Comparison of ENCODE assay signal across 24 cellular contexts in genomic region chr17:64002658-64003525, GRCh38. TPM values are rescaled to one million over a fixed set of nuclear protein-coding genes. Genes with fewer than 3 reads are reported as not detected.
A peak's percentile ranks its signal among the peaks of the same experiment; 100 is the strongest.
DNase-seq lines count a peak whose midpoint lies in the region; ATAC-seq and TF ChIP-seq lines count a peak whose summit lies in the region.
"Had no signal": no experiment of that assay in that cellular context is flagged by ENCODE, and none has a peak within 500 bp of the region (broad histone marks: within the 10 kb centered on the region; RNA-seq: fewer than 3 reads in every experiment).

No MANE protein-coding gene starts in this region.

- H3K27ac Mint-ChIP-seq in CD4-positive, alpha-beta T cell = no peak overlapping the region
- no peak overlapping the region for H3K27ac Mint-ChIP-seq in endothelial cell (ENCODE audit: unreplicated experiment)
- H3K27ac Mint-ChIP-seq: natural killer cell treated with Interleukin-12 subunit alpha and Interleukin-12 subunit beta and Interleukin-15 and Interleukin-18, amount 100 ng/mL, for 72 hours had no signal

- H3K27ac ChIP-seq in SK-N-SH (ENCODE audit: low read depth in 2 of 2, low read length in 1 of 2) (no peak overlapping the region), skeletal muscle tissue (ENCODE audit: low read depth, low read length) (peak overlapping the region; percentile 30), foreskin keratinocyte (no peak overlapping the region)
- H3K27ac ChIP-seq in CD4-positive, alpha-beta T cell (ENCODE audit: low read depth, low read length) = peak overlapping the region; percentile 27
- H3K27ac ChIP-seq: 22Rv1 had no signal

- H3K27me3 Mint-ChIP-seq in CD4-positive, alpha-beta T cell = no peaks in the 10 kb centered on the region
- peaks cover 16% of the 10 kb centered on the region for H3K27me3 Mint-ChIP-seq in endothelial cell (ENCODE audit: unreplicated experiment)
- H3K27me3 Mint-ChIP-seq: CD4-positive, alpha-beta memory T cell; natural killer cell treated with Interleukin-12 subunit alpha and Interleukin-12 subunit beta and Interleukin-15 and Interleukin-18, amount 100 ng/mL, for 72 hours had no signal

- H3K9me2 ChIP-seq in SK-N-SH = no peaks in the 10 kb centered on the region

- H3K4me1 ChIP-seq in SK-N-SH (ENCODE audit: control insufficient read depth in 1 of 2, insufficient read depth in 2 of 2, low read depth in 1 of 2, low read length in 1 of 2) (peaks cover 0 to 30% of the 10 kb centered on the region in 2 experiments; a peak in 2 of 4 replicates), skeletal muscle tissue (ENCODE audit: control insufficient read depth in 3 of 3, insufficient read depth in 3 of 3, low read length in 3 of 3) (peaks cover 24 to 32% (median 27%) of the 10 kb centered on the region in 3 donors), foreskin keratinocyte (no peaks in the 10 kb centered on the region)

- ATAC-seq in SK-N-SH treated with all-trans-retinoic acid at 6 μM for 48 hours (no peak), GM19467 (IDR thresholded peaks at IDR 0.05; ENCODE audit: unreplicated experiment) (no peak), foreskin keratinocyte (no peak)
- ATAC-seq in CD4-positive, alpha-beta T cell (ENCODE audit: poor library complexity) = no peak
- ATAC-seq: activated T-cell treated with anti-CD3 and anti-CD28 coated beads, Interleukin-2, amount 50 U/mL, for 4 hours; natural killer cell treated with Interleukin-12 subunit alpha and Interleukin-12 subunit beta and Interleukin-15 and Interleukin-18, amount 100 ng/mL, for 72 hours had no signal

- no peak for TF ChIP-seq RAD21 in SK-N-SH (IDR thresholded peaks at IDR 0.05; ENCODE audit: low read length)

- intact Hi-C loops in CD4-positive, alpha-beta T cell (cut with DNase I, micrococcal nuclease) = no loop called here

- H3K4me2 ChIP-seq in SK-N-SH = no peak overlapping the region

- H3K4me3 Mint-ChIP-seq in CD4-positive, alpha-beta T cell = no peak overlapping the region
- H3K4me3 Mint-ChIP-seq in endothelial cell (ENCODE audit: unreplicated experiment) = peak overlapping the region; percentile 65
- H3K4me3 Mint-ChIP-seq: activated T-cell treated with anti-CD3 and anti-CD28 coated beads, Interleukin-2, amount 50 U/mL, for 4 hours; CD4-positive, alpha-beta memory T cell; natural killer cell treated with Interleukin-12 subunit alpha and Interleukin-12 subunit beta and Interleukin-15 and Interleukin-18, amount 100 ng/mL, for 72 hours had no signal

- peaks cover 41% of the 10 kb centered on the region for H3K4me1 Mint-ChIP-seq in CD4-positive, alpha-beta T cell (ENCODE audit: low read depth)
- peaks cover 46% of the 10 kb centered on the region for H3K4me1 Mint-ChIP-seq in endothelial cell (ENCODE audit: unreplicated experiment)

- H3K9me3 Mint-ChIP-seq in CD4-positive, alpha-beta T cell = no peaks in the 10 kb centered on the region
- no peaks in the 10 kb centered on the region for H3K9me3 Mint-ChIP-seq in endothelial cell (ENCODE audit: unreplicated experiment)
- H3K9me3 Mint-ChIP-seq: activated T-cell treated with anti-CD3 and anti-CD28 coated beads, Interleukin-2, amount 50 U/mL, for 4 hours; natural killer cell treated with Interleukin-12 subunit alpha and Interleukin-12 subunit beta and Interleukin-15 and Interleukin-18, amount 100 ng/mL, for 72 hours had no signal

- H3K27me3 ChIP-seq in SK-N-SH (ENCODE audit: insufficient read depth) (peaks cover 1% of the 10 kb centered on the region; the same call in 1 of the 2 replicates), skeletal muscle tissue (ENCODE audit: control insufficient read depth in 3 of 3, insufficient read depth in 3 of 3, low read length in 3 of 3) (peaks cover 20 to 37% (median 30%) of the 10 kb centered on the region in 3 donors), foreskin keratinocyte (peaks cover 13% of the 10 kb centered on the region)
- H3K27me3 ChIP-seq in CD4-positive, alpha-beta T cell (ENCODE audit: control insufficient read depth, insufficient read depth, low read length) = no peaks in the 10 kb centered on the region

- no peak overlapping the region for H3K4me3 ChIP-seq in SK-N-SH (ENCODE audit: low read depth in 2 of 2, low read length in 1 of 2)
- H3K4me3 ChIP-seq in skeletal muscle tissue (ENCODE audit: low read length in 3 of 3) = no peak overlapping the region

- WGBS in SK-N-SH (ENCODE audit: low lambda C conversion rate) = 82% methylated on average over 21 of the region's 22 CpGs

- DNase-seq in SK-N-SH (peak; percentile 20), endothelial cell (ENCODE audit: low spot score) (no peak), NCI-H1048 (lab: John Stamatoyannopoulos, UW) (no peak), foreskin keratinocyte (no peak)
- no peak for DNase-seq in CD4-positive, alpha-beta T cell
- DNase-seq: activated CD4-positive, alpha-beta T cell treated with anti-CD3 and anti-CD28 coated beads for 4 hours; activated T-cell treated with anti-CD3 and anti-CD28 coated beads, Interleukin-2, amount 50 U/mL, for 4 hours; amniotic stem cell; CD4-positive, alpha-beta memory T cell; cerebellar nuclear complex; DND-41; mammary epithelial cell; MM.1S; NCI-H187 treated with DMSO at 0.1 percent for 48 hours; SHP77 treated with DMSO at 0.1 percent for 48 hours; stimulated activated CD4-positive, alpha-beta T cell treated with anti-CD3 and anti-CD28 coated beads, Interleukin-2, amount 100 ng/mL, for 24 hours had no signal

- no peaks in the 10 kb centered on the region for H3F3A ChIP-seq in SK-N-SH (replicated peaks; ENCODE audit: insufficient read depth)

- POLR2A ChIA-PET in SK-N-SH (lab: Yijun Ruan, JAX) = no interaction called here
- POLR2A ChIA-PET in CD4-positive, alpha-beta T cell (lab: Charles Lee) = interaction anchor here (1.6 to 10.0 kb wide), 2 partner anchors 17 to 23 kb away, joined by 9 to 156 read pairs; partner anchors contain the start of gene ICAM2

- H3K36me3 ChIP-seq in SK-N-SH (replicated peaks in 1 of 2; ENCODE audit: control insufficient read depth in 1 of 2, insufficient read depth in 2 of 2, low read length in 1 of 2) = no peaks in the 10 kb centered on the region
- peaks cover 0 to 6% (median 0%) of the 10 kb centered on the region in 3 donors for H3K36me3 ChIP-seq in skeletal muscle tissue (ENCODE audit: control insufficient read depth in 3 of 3, insufficient read depth in 3 of 3, low read length in 3 of 3)

- CTCF ChIA-PET in SK-N-SH (lab: Yijun Ruan, JAX) = interaction anchor here (0.9 to 2.1 kb wide), 6 partner anchors 12 to 130 kb away, joined by 3 to 9 read pairs (median 5); partner anchors contain the start of gene CSHL1
- CTCF ChIA-PET in CD4-positive, alpha-beta T cell (lab: Charles Lee) = interaction anchor here (11.2 kb wide), 1 partner anchor 24 kb away, joined by 111 read pairs; no protein-coding TSS in a partner anchor

- H4K20me1 ChIP-seq in SK-N-SH (ENCODE audit: insufficient read depth) = no peaks in the 10 kb centered on the region

- no peak overlapping the region for H2AFZ ChIP-seq in SK-N-SH (ENCODE audit: low read depth)

- H3K36me3 Mint-ChIP-seq in CD4-positive, alpha-beta T cell (ENCODE audit: low read depth) = peaks cover 62% of the 10 kb centered on the region
- H3K36me3 Mint-ChIP-seq in endothelial cell (ENCODE audit: low read depth, unreplicated experiment) = peaks cover 22% of the 10 kb centered on the region
- H3K36me3 Mint-ChIP-seq: natural killer cell treated with Interleukin-12 subunit alpha and Interleukin-12 subunit beta and Interleukin-15 and Interleukin-18, amount 100 ng/mL, for 72 hours had no signal

- H3K9me3 ChIP-seq in SK-N-SH (no peaks in the 10 kb centered on the region), skeletal muscle tissue (ENCODE audit: control insufficient read depth in 3 of 3, low read length in 3 of 3) (no peaks in the 10 kb centered on the region)
- no peaks in the 10 kb centered on the region for H3K9me3 ChIP-seq in CD4-positive, alpha-beta T cell (ENCODE audit: control insufficient read depth, low read length)

- H3K79me2 ChIP-seq in SK-N-SH (ENCODE audit: insufficient read depth) = no peaks in the 10 kb centered on the region

- no peak for TF ChIP-seq EP300 in SK-N-SH (IDR thresholded peaks at IDR 0.05; ENCODE audit: borderline replicate concordance in 1 of 2, low read depth in 1 of 2, low read length in 1 of 2)

- H3K9ac ChIP-seq in SK-N-SH = no peak overlapping the region
- no peak overlapping the region for H3K9ac ChIP-seq in skeletal muscle tissue (ENCODE audit: low read depth in 1 of 3, low read length in 3 of 3)

- TF ChIP-seq CTCF in SK-N-SH (IDR thresholded peaks at IDR 0.05) (no peak), endothelial cell (IDR thresholded peaks at IDR 0.05; ENCODE audit: unreplicated experiment) (no peak), foreskin keratinocyte (conservative IDR thresholded peaks at IDR 0.05) (no peak)
- no peak for TF ChIP-seq CTCF in CD4-positive, alpha-beta T cell (IDR thresholded peaks at IDR 0.05)

TF ChIP-seq in SK-N-SH, 30 proteins besides CTCF, POLR2A, EP300 and RAD21 (continues in another document):
- TF ChIP-seq FOSL2 (IDR thresholded peaks at IDR 0.05; ENCODE audit: borderline replicate concordance, low read depth) (no peak), POLR2AphosphoS5 (IDR thresholded peaks at IDR 0.05; ENCODE audit: low read depth, low read length) (no peak)

TF ChIP-seq in SK-N-SH treated with all-trans-retinoic acid at 6 μM for 48 hours, 23 proteins besides CTCF, POLR2A, EP300 and RAD21 (continues in another document):
- no peak for TF ChIP-seq GLIS3 (CRISPR knock-in tag; IDR thresholded peaks at IDR 0.05)
- TF ChIP-seq ZFP30 (CRISPR knock-in tag; IDR thresholded peaks at IDR 0.05) = no peak
- TF ChIP-seq SNAI2 (CRISPR knock-in tag; IDR thresholded peaks at IDR 0.05) = no peak

RNA-seq across cellular contexts. Expression of gene PRR29, which starts 4.7 kb away (rescaled TPM):
- polyA plus RNA-seq in SK-N-SH (2012; rRNA removed) = 2.5 and 2.7 TPM in 2 replicates
- polyA plus RNA-seq in SK-N-SH (2012; cell fraction: cytosol; rRNA removed) = 1.2 and 2.0 TPM in 2 replicates
- 9.8 and 10.5 TPM in 2 replicates for polyA plus RNA-seq in SK-N-SH (2012; cell fraction: nucleus; rRNA removed)
- under 1 TPM; 0.56 to 0.71 TPM for total RNA-seq in CD4-positive, alpha-beta T cell
- 25.3 TPM for total RNA-seq in endothelial cell (ENCODE audit: unreplicated experiment)
- not detected for total RNA-seq in skeletal muscle tissue
- 0.03 TPM in 1 of 2 replicates, not detected in the other for total RNA-seq in foreskin keratinocyte
- polyA plus RNA-seq in foreskin keratinocyte = 0.03 and 0.06 TPM in 2 replicates
- total RNA-seq: NCI-H460 had no signal

RNA-seq across cellular contexts. Expression of gene ICAM2, which starts 17.5 kb away (rescaled TPM):
- polyA plus RNA-seq in SK-N-SH (2012; rRNA removed) (0.08 TPM in 1 of 2 replicates, not detected in the other), foreskin keratinocyte (0.46 and 0.54 TPM in 2 replicates)
- polyA plus RNA-seq in SK-N-SH (2012; cell fraction: cytosol; rRNA removed) = 0.08 and 0.14 TPM in 2 replicates
- polyA plus RNA-seq in SK-N-SH (2012; cell fraction: nucleus; rRNA removed) = 0.23 TPM in 1 of 2 replicates, not detected in the other
- total RNA-seq in CD4-positive, alpha-beta T cell = 10 to 100 TPM; 50.6 to 54.7 TPM
- total RNA-seq in endothelial cell (ENCODE audit: unreplicated experiment) (52.1 TPM), skeletal muscle tissue (43.3 TPM), foreskin keratinocyte (0.14 and 0.48 TPM in 2 replicates)
- total RNA-seq: NCI-H460 had no signal

RNA-seq across cellular contexts. Expression of gene SCN4A, which starts 30.2 kb away (rescaled TPM):
- polyA plus RNA-seq in SK-N-SH (2012; rRNA removed) (not detected in 2 replicates), foreskin keratinocyte (not detected in 2 replicates)
- under 0.01 TPM in 1 of 2 replicates, not detected in the other for polyA plus RNA-seq in SK-N-SH (2012; cell fraction: cytosol; rRNA removed)
- polyA plus RNA-seq in SK-N-SH (2012; cell fraction: nucleus; rRNA removed) = not detected in 2 replicates
- total RNA-seq in CD4-positive, alpha-beta T cell = under 1 TPM in 1 of 2 experiments, not detected in 1; 0.03 TPM
- total RNA-seq in endothelial cell (ENCODE audit: unreplicated experiment) (0.95 TPM), skeletal muscle tissue (32.9 TPM), foreskin keratinocyte (not detected in 2 replicates)
- total RNA-seq: frontal cortex, mammary epithelial cell, renal cortical epithelial cell had no signal
- polyA plus RNA-seq: CD4-positive, alpha-beta memory T cell had no signal

Comparison
In these comparisons a context has a peak if more than half of its experiments do, and no peak if none do; other contexts are left out.
1. H3K27ac ChIP-seq: peak in CD4-positive, alpha-beta T cell (single experiment) and skeletal muscle tissue (single experiment); none in SK-N-SH (0 of 2) and foreskin keratinocyte (single experiment).
2. RNA of gene PRR29, which starts 4.7 kb away (total RNA-seq): 25.3 TPM in endothelial cell (single experiment); 0.56 to 0.71 TPM in CD4-positive, alpha-beta T cell, not detected in skeletal muscle tissue (single experiment) and 0.03 TPM in foreskin keratinocyte; every median in the first group is over 10 times any median in the second.
3. RNA of gene ICAM2, which starts 17.5 kb away (total RNA-seq): 50.6 to 54.7 TPM in CD4-positive, alpha-beta T cell, 52.1 TPM in endothelial cell (single experiment) and 43.3 TPM in skeletal muscle tissue (single experiment); 0.14 to 0.48 TPM in foreskin keratinocyte; every median in the first group is over 10 times any median in the second.
4. RNA of gene SCN4A, which starts 30.2 kb away (total RNA-seq): 32.9 TPM in skeletal muscle tissue (single experiment); 0.95 TPM in endothelial cell (single experiment), 0.03 TPM in CD4-positive, alpha-beta T cell and not detected in foreskin keratinocyte; every median in the first group is over 10 times any median in the second.